10 cellular contexts compared by ENCODE assay signal in genomic region chr11:47257178-47257517, GRCh38. TPM values are rescaled to one million over a fixed set of nuclear protein-coding genes. Genes with fewer than 3 reads are reported as not detected.
DNase-seq lines count a peak whose midpoint lies in the region; ATAC-seq, FAIRE-seq and TF ChIP-seq lines count a peak whose summit lies in the region.
"Had no signal": no experiment of that assay in that cellular context is flagged by ENCODE, and none has a peak within 500 bp of the region (broad histone marks: within the 10 kb centered on the region; RNA-seq: fewer than 3 reads in every experiment).

No MANE protein-coding gene starts in this region.

- H3K27me3 ChIP-seq in GM23248 (replicated peaks; ENCODE audit: insufficient read depth) (no peaks in the 10 kb centered on the region), astrocyte (ENCODE audit: insufficient read depth, low read length) (no peaks in the 10 kb centered on the region), iPS-20b (ENCODE audit: insufficient read depth, low read length) (no peaks in the 10 kb centered on the region), gastrocnemius medialis (no peaks in the 10 kb centered on the region)
- H3K27me3 ChIP-seq in CD4-positive, alpha-beta memory T cell (ENCODE audit: insufficient read depth, low read length): no peaks in the 10 kb centered on the region

- H3F3A ChIP-seq in GM23248 (ENCODE audit: insufficient read depth): no peaks in the 10 kb centered on the region

- H3K4me1 ChIP-seq in GM23248 (ENCODE audit: insufficient read depth): peaks cover 23% of the 10 kb centered on the region
- peaks cover 34% of the 10 kb centered on the region for H3K4me1 ChIP-seq in astrocyte (ENCODE audit: insufficient read depth, low read length)
- H3K4me1 ChIP-seq in iPS-20b (ENCODE audit: insufficient read depth, low read length): peaks cover 12% of the 10 kb centered on the region; the same call in 1 of the 2 replicates
- peaks cover 54 to 59% of the 10 kb centered on the region in 2 donors for H3K4me1 ChIP-seq in gastrocnemius medialis
- peaks cover 9% of the 10 kb centered on the region for H3K4me1 ChIP-seq in CD4-positive, alpha-beta memory T cell (ENCODE audit: insufficient read depth, low read length)

- no peak for FAIRE-seq in astrocyte (lab: Jason Lieb, UNC)

- peak overlapping the region; percentile 65 for H3K4me2 ChIP-seq in GM23248 (ENCODE audit: unreplicated experiment)
- peak overlapping the region; percentile 81 for H3K4me2 ChIP-seq in astrocyte (ENCODE audit: low read length)

- H4K20me1 ChIP-seq in GM23248 (ENCODE audit: insufficient read depth) (no peaks in the 10 kb centered on the region), astrocyte (ENCODE audit: insufficient read depth, low read length) (no peaks in the 10 kb centered on the region)

- no peaks in the 10 kb centered on the region for H3K9me3 Mint-ChIP-seq in astrocyte (ENCODE audit: unreplicated experiment)
- no peaks in the 10 kb centered on the region for H3K9me3 Mint-ChIP-seq in CD4-positive, alpha-beta memory T cell
- H3K9me3 Mint-ChIP-seq: T-helper 2 cell treated with Interferon-gamma antibody and Interleukin-4, amounts not matched to agents 5 μg/mL and 100 μg/mL, for 36 hours had no signal

- CTCF ChIA-PET in CD4-positive, alpha-beta memory T cell (lab: Charles Lee; ENCODE audit: partially characterized antibody): interaction anchor here (3.8 kb wide), 1 partner anchor 9 kb away, joined by 28 read pairs; the partner anchor contains the start of gene ACP2

- ATAC-seq in gastrocnemius medialis (no peak), GM21576 (IDR thresholded peaks at IDR 0.05; ENCODE audit: unreplicated experiment) (no peak), HG02798 (IDR thresholded peaks at IDR 0.05; ENCODE audit: poor library complexity, unreplicated experiment) (no peak)

- H2AFZ ChIP-seq in GM23248: peak overlapping the region; percentile 75
- peak overlapping the region; percentile 84 for H2AFZ ChIP-seq in astrocyte (ENCODE audit: low read depth, low read length)

- no peak for TF ChIP-seq POLR2A in gastrocnemius medialis (IDR thresholded peaks at IDR 0.05)

- H3K36me3 Mint-ChIP-seq in astrocyte (ENCODE audit: low read depth, unreplicated experiment): no peaks in the 10 kb centered on the region
- H3K36me3 Mint-ChIP-seq in CD4-positive, alpha-beta memory T cell: no peaks in the 10 kb centered on the region

- peaks cover 4% of the 10 kb centered on the region for H3K27me3 Mint-ChIP-seq in astrocyte (ENCODE audit: low read depth, unreplicated experiment)
- H3K27me3 Mint-ChIP-seq in CD4-positive, alpha-beta memory T cell: no peaks in the 10 kb centered on the region

- no peak overlapping the region for H3K27ac Mint-ChIP-seq in astrocyte (ENCODE audit: unreplicated experiment)
- H3K27ac Mint-ChIP-seq in CD4-positive, alpha-beta memory T cell: no peak overlapping the region
- H3K27ac Mint-ChIP-seq: T-helper 2 cell treated with Interferon-gamma antibody and Interleukin-4, amounts not matched to agents 5 μg/mL and 100 μg/mL, for 36 hours had no signal

- H3K9me3 ChIP-seq in GM23248 (ENCODE audit: low read depth) (no peaks in the 10 kb centered on the region), astrocyte (ENCODE audit: insufficient read depth, low read depth, low read length) (no peaks in the 10 kb centered on the region), iPS-20b (ENCODE audit: insufficient read depth, low read depth, low read length) (no peaks in the 10 kb centered on the region), gastrocnemius medialis (no peaks in the 10 kb centered on the region)
- H3K9me3 ChIP-seq in CD4-positive, alpha-beta memory T cell (ENCODE audit: control insufficient read depth in 1 of 2, low read length in 2 of 2): no peaks in the 10 kb centered on the region

- no peak overlapping the region for H3K4me3 Mint-ChIP-seq in astrocyte (ENCODE audit: unreplicated experiment)
- H3K4me3 Mint-ChIP-seq in CD4-positive, alpha-beta memory T cell: no peak overlapping the region
- H3K4me3 Mint-ChIP-seq: T-helper 2 cell treated with Interferon-gamma antibody and Interleukin-4, amounts not matched to agents 5 μg/mL and 100 μg/mL, for 36 hours had no signal

- H3K9me2 ChIP-seq in GM23248 (ENCODE audit: insufficient read depth): no peaks in the 10 kb centered on the region

- H3K9ac ChIP-seq in GM23248: peak overlapping the region; percentile 46
- H3K9ac ChIP-seq in astrocyte (ENCODE audit: low read length): peak overlapping the region; percentile 54
- H3K9ac ChIP-seq in iPS-20b (ENCODE audit: low read depth, low read length): peak overlapping the region; percentile 79; the same call in 1 of the 2 replicates

- no peaks in the 10 kb centered on the region for H3K79me2 ChIP-seq in GM23248 (ENCODE audit: insufficient read depth)
- no peaks in the 10 kb centered on the region for H3K79me2 ChIP-seq in astrocyte (ENCODE audit: insufficient read depth, low read length)

- in situ Hi-C loops in GM23248 (cut with MboI): no loop called here
- in situ Hi-C loops in gastrocnemius medialis (cut with MboI; ENCODE audit: low sequenced_read_pairs in 4 of 4): loop anchor here in 1 of 4 donors (10.0 kb wide), 1 partner anchor 98 kb away; the partner anchor contains the start of gene MYBPC3

- TF ChIP-seq CTCF in astrocyte (IDR thresholded peaks at IDR 0.05; ENCODE audit: insufficient read depth, low read depth, low read length): no peak
- no peak for TF ChIP-seq CTCF in gastrocnemius medialis (IDR thresholded peaks at IDR 0.05 in 4 of 5, conservative IDR thresholded peaks at IDR 0.05 in 1 of 5)

- intact Hi-C loops in gastrocnemius medialis (cut with DNase I; ENCODE audit: low total_unique reads): no loop called here
- intact Hi-C loops in CD4-positive, alpha-beta memory T cell (cut with micrococcal nuclease): no loop called here

- H3K27ac ChIP-seq in GM23248 (no peak overlapping the region), astrocyte (ENCODE audit: low read depth, low read length) (no peak overlapping the region), iPS-20b (ENCODE audit: low read length) (peak overlapping the region; percentile 59), gastrocnemius medialis (peak overlapping the region; percentile 75 to 80 (median 77))
- H3K27ac ChIP-seq in CD4-positive, alpha-beta memory T cell (ENCODE audit: low read depth, low read length): no peak overlapping the region

- POLR2A ChIA-PET in CD4-positive, alpha-beta memory T cell (lab: Charles Lee; ENCODE audit: partially characterized antibody): interaction anchor here (1.0 to 3.1 kb wide), 4 partner anchors 9 to 79 kb away, joined by 3 to 13 read pairs (median 5); partner anchors contain the start of genes ACP2 and DDB2

- WGBS in GM23248 (ENCODE audit: low coverage in 1 of 2, low lambda C conversion rate in 2 of 2, missing lambda C conversion rate in 2 of 2), 2 experiments: 67 to 71% methylated on average over 2 of the region's 2 CpGs

- no peak for DNase-seq in GM23248
- DNase-seq in astrocyte (ENCODE audit: low read depth): no peak
- DNase-seq in gastrocnemius medialis: no peak
- DNase-seq in NCI-H1694 (lab: John Stamatoyannopoulos, UW): no peak
- no peak for DNase-seq in CD4-positive, alpha-beta memory T cell
- DNase-seq: activated T-cell treated with anti-CD3 and anti-CD28 coated beads, Interleukin-2, amount 50 U/mL, for 1 hour had no signal

- H3K36me3 ChIP-seq in GM23248 (ENCODE audit: low read depth) (no peaks in the 10 kb centered on the region), astrocyte (ENCODE audit: insufficient read depth, low read length) (no peaks in the 10 kb centered on the region), iPS-20b (ENCODE audit: insufficient read depth, low read depth, low read length) (no peaks in the 10 kb centered on the region), gastrocnemius medialis (no peaks in the 10 kb centered on the region)
- no peaks in the 10 kb centered on the region for H3K36me3 ChIP-seq in CD4-positive, alpha-beta memory T cell (ENCODE audit: insufficient read depth, low read length)

- H3K4me3 ChIP-seq in GM23248 (peak overlapping the region; percentile 58), astrocyte (ENCODE audit: insufficient read depth, low read depth, low read length) (no peak overlapping the region), iPS-20b (ENCODE audit: low read length) (peak overlapping the region; percentile 60), gastrocnemius medialis (peak overlapping the region; percentile 45 to 51 (median 48))
- no peak overlapping the region for H3K4me3 ChIP-seq in CD4-positive, alpha-beta memory T cell (ENCODE audit: low read length in 2 of 2)

- H3K4me1 Mint-ChIP-seq in astrocyte (ENCODE audit: low read depth, unreplicated experiment): peaks cover 19% of the 10 kb centered on the region
- peaks cover 3 to 5% (median 4%) of the 10 kb centered on the region in 4 donors for H3K4me1 Mint-ChIP-seq in CD4-positive, alpha-beta memory T cell

RNA-seq across cellular contexts. Expression of gene NR1H3, which starts 0.6 kb away (rescaled TPM):
- 2.7 and 7.2 TPM in 2 replicates for total RNA-seq in GM23248 (2014; rRNA removed; shearing (Covaris generic))
- polyA plus RNA-seq in GM23248 (2016; fragmentation: Nextera tagmentation; extraction: Ambion mirVana): 4.9 and 5.1 TPM in 2 replicates
- 9.8 and 11.2 TPM in 2 replicates for total RNA-seq in astrocyte
- 10 to 100 TPM in 3 of 4 donors, 1 to 10 TPM in 1; 7.9 to 16.3 (median 12.1) TPM for total RNA-seq in gastrocnemius medialis
- 10 to 100 TPM; 17.8 to 20.0 TPM for total RNA-seq in CD4-positive, alpha-beta memory T cell
- 1 to 10 TPM; 3.3 to 7.8 TPM for polyA plus RNA-seq in CD4-positive, alpha-beta memory T cell

RNA-seq across cellular contexts. Expression of gene ACP2, which starts 8.5 kb away (rescaled TPM):
- 48.4 and 62.6 TPM in 2 replicates for total RNA-seq in GM23248 (2014; rRNA removed; shearing (Covaris generic))
- 29.0 and 30.0 TPM in 2 replicates for polyA plus RNA-seq in GM23248 (2016; fragmentation: Nextera tagmentation; extraction: Ambion mirVana)
- total RNA-seq in astrocyte (40.8 and 42.2 TPM in 2 replicates), gastrocnemius medialis (10 to 100 TPM; 12.4 to 36.2 (median 27.9) TPM)
- total RNA-seq in CD4-positive, alpha-beta memory T cell: 10 to 100 TPM; 23.6 to 23.7 TPM
- 10 to 100 TPM; 11.4 to 19.0 TPM for polyA plus RNA-seq in CD4-positive, alpha-beta memory T cell

RNA-seq across cellular contexts. Expression of gene MADD, which starts 12.8 kb away (rescaled TPM):
- 17.4 and 20.4 TPM in 2 replicates for total RNA-seq in GM23248 (2014; rRNA removed; shearing (Covaris generic))
- 8.6 and 9.9 TPM in 2 replicates for polyA plus RNA-seq in GM23248 (2016; fragmentation: Nextera tagmentation; extraction: Ambion mirVana)
- total RNA-seq in astrocyte (22.9 and 24.1 TPM in 2 replicates), gastrocnemius medialis (10 to 100 TPM; 39.4 to 47.9 (median 41.6) TPM)
- 100 to 1,000 TPM; 118 to 119 TPM for total RNA-seq in CD4-positive, alpha-beta memory T cell
- polyA plus RNA-seq in CD4-positive, alpha-beta memory T cell: 10 to 100 TPM; 19.3 to 32.4 TPM

RNA-seq across cellular contexts. Expression of gene DDB2, which starts 42.4 kb away (rescaled TPM):
- 24.5 and 34.9 TPM in 2 replicates for total RNA-seq in GM23248 (2014; rRNA removed; shearing (Covaris generic))
- polyA plus RNA-seq in GM23248 (2016; fragmentation: Nextera tagmentation; extraction: Ambion mirVana): 40.3 and 41.3 TPM in 2 replicates
- 40.0 and 47.0 TPM in 2 replicates for total RNA-seq in astrocyte
- 10 to 100 TPM in 1 of 4 donors, 1 to 10 TPM in 3; 4.7 to 11.5 (median 7.1) TPM for total RNA-seq in gastrocnemius medialis
- 100 to 1,000 TPM; 129 to 132 TPM for total RNA-seq in CD4-positive, alpha-beta memory T cell
- 10 to 100 TPM; 36.2 to 40.2 TPM for polyA plus RNA-seq in CD4-positive, alpha-beta memory T cell

Comparison
In these comparisons a context has a peak if more than half of its experiments do, and no peak if none do; other contexts are left out.
1. H3K27ac ChIP-seq: peak in iPS-20b (single experiment) and gastrocnemius medialis (4 of 4); none in GM23248 (single experiment), astrocyte (single experiment) and CD4-positive, alpha-beta memory T cell (single experiment).
2. H3K4me3 ChIP-seq: peak in GM23248 (single experiment), iPS-20b (single experiment) and gastrocnemius medialis (4 of 4); none in astrocyte (single experiment) and CD4-positive, alpha-beta memory T cell (0 of 2).
3. Peak in every context shown above with its lines, with median percentiles within 50 percentile points of each other: H3K9ac ChIP-seq.